Comparison of ENCODE assay signal across 8 cellular contexts in genomic region chr4:165207431-165208321, GRCh38. TPM values are rescaled to one million over a fixed set of nuclear protein-coding genes. Genes with fewer than 3 reads are reported as not detected.
DNase-seq lines count a peak whose midpoint lies in the region; ATAC-seq and TF ChIP-seq lines count a peak whose summit lies in the region.

Gene KLHL2 (plus strand): TSS chr4:165207561. CDS start chr4:165207877, 316 bp downstream.

- DNase-seq in DMS53 (lab: John Stamatoyannopoulos, UW), result peak; percentile 88
- peak; percentile 44 to 71 for DNase-seq in SJSA1 (ENCODE audit: low read depth in 1 of 2, low spot score in 2 of 2)
- DNase-seq in activated naive CD4-positive, alpha-beta T cell treated with Interleukin-2 at 50 U/mL for 16 hours, result peak; percentile 74
- peak; percentile 70 for DNase-seq in occipital lobe (lab: John Stamatoyannopoulos, UW)
- peak; percentile 86 for DNase-seq in testis

- TF ChIP-seq EP300 in gastroesophageal sphincter (IDR thresholded peaks at IDR 0.05), result no peak

- H3K4me1 ChIP-seq in HUES64 (ENCODE audit: insufficient read depth, low read length) (peaks cover 33% of the 10 kb centered on the region; the same call in 1 of the 2 replicates), SJSA1 (replicated peaks) (peaks cover 55% of the 10 kb centered on the region), gastroesophageal sphincter (peaks cover 0 to 43% (median 5%) of the 10 kb centered on the region in 3 donors), testis (peaks cover 5% of the 10 kb centered on the region)

- H3K4me3 ChIP-seq in HUES64 (ENCODE audit: low read length) (peak within 1 kb of the TSS; percentile 95), SJSA1 (peak within 1 kb of the TSS; percentile 98), gastroesophageal sphincter (peak within 1 kb of the TSS; percentile 73 to 97), testis (peak within 1 kb of the TSS; percentile 71 to 85)

- peak; percentile 87 for ATAC-seq in GM21423 (IDR thresholded peaks at IDR 0.05; ENCODE audit: unreplicated experiment)
- peak; percentile 98 for ATAC-seq in gastroesophageal sphincter

- H3K27ac ChIP-seq in HUES64 (ENCODE audit: low read depth, low read length) (peak within 1 kb of the TSS; percentile 33; the same call in 1 of the 2 replicates), SJSA1 (peak within 1 kb of the TSS; percentile 45; the same call in 1 of the 2 replicates), gastroesophageal sphincter (peak within 1 kb of the TSS; percentile 73 to 96 (median 92)), testis (peak within 1 kb of the TSS; percentile 76 to 88)

- H3K27me3 ChIP-seq in HUES64 (ENCODE audit: insufficient read depth, low read length) (peaks cover 22% of the 10 kb centered on the region), SJSA1 (replicated peaks) (no peaks in the 10 kb centered on the region), gastroesophageal sphincter (no peaks in the 10 kb centered on the region), testis (no peaks in the 10 kb centered on the region)

- H3K9me3 ChIP-seq in HUES64 (ENCODE audit: insufficient read depth, low read depth, low read length), result no peaks in the 10 kb centered on the region
- H3K9me3 ChIP-seq in SJSA1 (replicated peaks), result no peaks in the 10 kb centered on the region
- H3K9me3 ChIP-seq in gastroesophageal sphincter, result no peaks in the 10 kb centered on the region
- no peaks in the 10 kb centered on the region for H3K9me3 ChIP-seq in testis

- TF ChIP-seq CTCF in gastroesophageal sphincter (IDR thresholded peaks at IDR 0.05) (no peak), testis (IDR thresholded peaks at IDR 0.05) (no peak)

- H3K36me3 ChIP-seq in HUES64 (ENCODE audit: insufficient read depth, low read length), result no peaks in the 10 kb centered on the region
- peaks cover 5% of the 10 kb centered on the region for H3K36me3 ChIP-seq in SJSA1
- H3K36me3 ChIP-seq in gastroesophageal sphincter, result no peaks in the 10 kb centered on the region
- H3K36me3 ChIP-seq in testis (ENCODE audit: low read depth, missing control alignments), result no peaks in the 10 kb centered on the region

- TF ChIP-seq POLR2A in gastroesophageal sphincter (IDR thresholded peaks at IDR 0.05), result peak; percentile 51 to 89
- TF ChIP-seq POLR2A in testis (IDR thresholded peaks at IDR 0.05), result no peak

- peak within 1 kb of the TSS; percentile 84 for H3K9ac ChIP-seq in HUES64 (ENCODE audit: low read depth, low read length)

- WGBS in HUES64, result under 1% methylated on average over 116 of the region's 116 CpGs
- 0% methylated on average over 2 to 4 of the region's 116 CpGs for WGBS in gastroesophageal sphincter (ENCODE audit: low coverage in 1 of 2), 2 donors
- WGBS in testis, 2 donors, result 1 to 2% methylated on average over 7 to 73 of the region's 116 CpGs

- intact Hi-C loops in testis (cut with DNase I; ENCODE audit: low total_unique reads), result no loop called here

RNA-seq across cellular contexts. Expression of gene KLHL2, which starts in this region (rescaled TPM):
- 6.6 TPM for polyA plus RNA-seq in HUES64 (2013, experiment 1 of 2)
- polyA plus RNA-seq in HUES64 (2013, experiment 2 of 2), result 6.6 TPM
- total RNA-seq in SJSA1 (2014; rRNA removed; shearing (Covaris generic)), result 30.9 and 54.6 TPM in 2 replicates
- 10 to 100 TPM; 25.0 to 35.1 (median 31.1) TPM for total RNA-seq in gastroesophageal sphincter
- 62.5 TPM for total RNA-seq in occipital lobe
- total RNA-seq in testis, result 10 to 100 TPM; 20.9 to 26.7 TPM
- 14.7 TPM for polyA plus RNA-seq in testis (ENCODE audit: insufficient read depth, low read depth, low replicate concordance)

Comparison
In these comparisons a context has a peak if more than half of its experiments do, and no peak if none do; other contexts are left out.
1. Peak in every context shown above with its lines: DNase-seq, ATAC-seq, H3K4me3 ChIP-seq and H3K27ac ChIP-seq.
2. H3K27ac ChIP-seq: peak in every context shown above with its lines; median percentile 92 in gastroesophageal sphincter; 82 in testis; 45 in SJSA1; 33 in HUES64.